1 cellular context compared by ENCODE assay signal in the genomic region with DNA sequence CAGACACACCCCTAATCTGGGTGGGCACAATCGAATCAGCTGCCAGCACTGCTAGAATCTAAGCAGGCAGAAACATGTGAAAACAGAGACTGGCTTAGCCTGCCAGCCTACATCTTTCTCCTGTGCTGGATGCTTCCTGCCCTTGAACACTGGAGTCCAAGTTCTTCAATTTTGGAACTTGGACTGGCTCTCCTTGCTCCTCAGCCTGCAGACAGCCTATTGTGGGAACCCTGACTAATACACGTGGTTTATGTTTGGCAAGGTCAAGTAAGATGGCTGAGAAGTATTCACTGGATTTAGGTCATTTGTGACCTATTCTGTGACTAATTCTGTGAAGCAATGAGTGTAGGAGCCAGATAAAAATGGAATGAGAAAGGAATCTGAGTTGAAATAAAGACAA.
TF ChIP-seq lines count a peak whose summit lies in the region.

No MANE protein-coding gene starts in this region.

TF ChIP-seq in SK-N-SH, 30 proteins besides CTCF, POLR2A, EP300 and RAD21 (continued from another document):
- TF ChIP-seq, protein P1, sequence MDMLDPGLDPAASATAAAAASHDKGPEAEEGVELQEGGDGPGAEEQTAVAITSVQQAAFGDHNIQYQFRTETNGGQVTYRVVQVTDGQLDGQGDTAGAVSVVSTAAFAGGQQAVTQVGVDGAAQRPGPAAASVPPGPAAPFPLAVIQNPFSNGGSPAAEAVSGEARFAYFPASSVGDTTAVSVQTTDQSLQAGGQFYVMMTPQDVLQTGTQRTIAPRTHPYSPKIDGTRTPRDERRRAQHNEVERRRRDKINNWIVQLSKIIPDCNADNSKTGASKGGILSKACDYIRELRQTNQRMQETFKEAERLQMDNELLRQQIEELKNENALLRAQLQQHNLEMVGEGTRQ (IDR thresholded peaks at IDR 0.05; ENCODE audit: borderline replicate concordance, low read depth, low read length) = no peak
- TF ChIP-seq GATA2 (CRISPR knock-in tag; IDR thresholded peaks at IDR 0.05) (no peak), TCF12 (IDR thresholded peaks at IDR 0.05) (peak; percentile 83)
